Comparison of ENCODE assay signal across 9 cellular contexts in the genomic region with DNA sequence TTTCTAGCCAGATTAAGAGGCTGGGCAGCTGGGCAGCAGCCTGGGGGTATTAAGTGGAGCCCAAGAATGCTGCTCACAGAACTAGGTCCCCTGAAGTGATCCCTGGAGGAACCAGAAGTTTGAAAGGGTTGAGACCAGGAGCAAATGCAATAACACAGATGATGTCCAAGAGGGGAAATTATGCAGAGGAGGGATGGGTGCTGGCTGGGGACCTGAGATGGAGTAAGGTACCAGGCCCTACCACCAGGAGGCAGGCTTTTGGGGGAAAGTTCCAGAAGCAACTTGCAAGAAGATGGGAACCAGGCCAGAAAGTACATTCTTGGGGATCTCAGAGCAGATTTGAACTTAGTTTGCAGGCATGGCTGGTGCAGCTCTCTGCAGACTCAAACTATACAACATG.
A peak's percentile ranks its signal among the peaks of the same experiment; 100 is the strongest.
DNase-seq lines count a peak whose midpoint lies in the region; ATAC-seq, FAIRE-seq and TF ChIP-seq lines count a peak whose summit lies in the region.
"Had no signal": no experiment of that assay in that cellular context is flagged by ENCODE, and none has a peak within 500 bp of the region (broad histone marks: within the 10 kb centered on the region; RNA-seq: fewer than 3 reads in every experiment).

No MANE protein-coding gene starts in this region.

- BruUV-seq in GM12878 (replicated peaks; lab: Mats Ljungman, UMichigan), result no TSS peak

- intact Hi-C loops in GM12878 (cut with micrococcal nuclease; ENCODE audit: unreplicated experiment), result no loop called here
- intact Hi-C loops in right lobe of liver (cut with DNase I), result no loop called here

- CTCF ChIA-PET in RWPE1 (lab: Yijun Ruan, JAX) (interaction anchor here (0.7 to 1.5 kb wide), 3 partner anchors 10 to 169 kb away, joined by 4 read pairs; no protein-coding TSS in a partner anchor), GM12878 (lab: Yijun Ruan, JAX) (interaction anchor here (1.0 to 1.8 kb wide), 5 partner anchors 14 to 173 kb away, joined by 3 to 4 read pairs (median 4); no protein-coding TSS in a partner anchor)

- H3K4me1 ChIP-seq in GM12878 (ENCODE audit: control insufficient read depth, insufficient read depth, low read length) (peaks cover 11% of the 10 kb centered on the region), right lobe of liver (no peaks in the 10 kb centered on the region)
- H3K4me1 ChIP-seq: SJSA1 had no signal

- no peak overlapping the region for H3K9ac ChIP-seq in GM12878 (ENCODE audit: control insufficient read depth, insufficient read depth, low read length)

- no peaks in the 10 kb centered on the region for H3K36me3 ChIP-seq in GM12878 (ENCODE audit: control insufficient read depth in 2 of 2, insufficient read depth in 2 of 2, low read length in 1 of 2)
- no peaks in the 10 kb centered on the region for H3K36me3 ChIP-seq in right lobe of liver
- H3K36me3 ChIP-seq: SJSA1 had no signal

- in situ Hi-C loops in GM12878 (cut with MboI), result no loop called here

- peaks cover 3% of the 10 kb centered on the region; the same call in 2 of the 3 replicates for H3K9me3 ChIP-seq in GM12878 (replicated peaks; ENCODE audit: control insufficient read depth, insufficient read depth, low read length)
- no peaks in the 10 kb centered on the region for H3K9me3 ChIP-seq in right lobe of liver

- SMC1A ChIA-PET in GM12878 (lab: Charles Lee; ENCODE audit: uncharacterized antibody, unreplicated experiment), result interaction anchor here (0.6 to 2.8 kb wide), 4 partner anchors 10 to 207 kb away, joined by 4 to 6 read pairs (median 4); no protein-coding TSS in a partner anchor

- no peak overlapping the region for H2AFZ ChIP-seq in GM12878 (ENCODE audit: control insufficient read depth, low read depth, low read length)

- TF ChIP-seq EP300 in GM12878 (IDR thresholded peaks at IDR 0.05; ENCODE audit: borderline replicate concordance in 1 of 2, control insufficient read depth in 1 of 2, low read depth in 2 of 2, low read length in 2 of 2), result no peak

- TF ChIP-seq CTCF in GM12864 (IDR thresholded peaks at IDR 0.05; ENCODE audit: low read depth, low read length, missing control alignments) (peak; percentile 66), RWPE1 (conservative IDR thresholded peaks at IDR 0.05; ENCODE audit: low read depth) (0 out of 2 replicates have a peak, but pooled peaks have one; percentile 6), GM12878 (IDR thresholded peaks at IDR 0.05 in 2 of 3, conservative IDR thresholded peaks at IDR 0.05 in 1 of 3; ENCODE audit: control insufficient read depth in 2 of 3, extremely low read depth in 1 of 3, insufficient read depth in 1 of 3, low read depth in 3 of 3, low read length in 3 of 3) (peak in 2 of 3 experiments; percentile 48 to 50; a peak in 5 of 6 replicates), right lobe of liver (IDR thresholded peaks at IDR 0.05) (peak; percentile 19 to 35 (median 24))

- TF ChIP-seq POLR2A in GM12878 (IDR thresholded peaks at IDR 0.05; ENCODE audit: low read depth, low read length), result no peak
- no peak for TF ChIP-seq POLR2A in right lobe of liver (IDR thresholded peaks at IDR 0.05)

- H3K79me2 ChIP-seq in GM12878 (ENCODE audit: control insufficient read depth, insufficient read depth, low read length), result no peaks in the 10 kb centered on the region

- H3K4me2 ChIP-seq in GM12878 (ENCODE audit: control insufficient read depth, insufficient read depth), result no peak overlapping the region

- H3K27me3 ChIP-seq in GM12878 (replicated peaks in 1 of 2; ENCODE audit: control insufficient read depth in 2 of 2, insufficient read depth in 2 of 2, low read length in 1 of 2) (no peaks in the 10 kb centered on the region), right lobe of liver (no peaks in the 10 kb centered on the region)
- H3K27me3 ChIP-seq: SJSA1 had no signal

- H3K4me3 ChIP-seq in GM12864 (ENCODE audit: low read depth, low read length) (no peak overlapping the region), GM12878 (no peak overlapping the region), right lobe of liver (no peak overlapping the region)
- H3K4me3 ChIP-seq: SJSA1 had no signal

- DNase-seq in GM12864 (ENCODE audit: low read depth), result peak; percentile 7
- peak; percentile 10 for DNase-seq in RWPE1 (ENCODE audit: low spot score)
- DNase-seq in GM12878 (ENCODE audit: low read depth, low spot score), result no peak
- no peak for DNase-seq in right lobe of liver
- DNase-seq in NCI-H446 treated with DMSO at 0.1 percent for 48 hours (lab: John Stamatoyannopoulos, UW), result no peak
- no peak for DNase-seq in cortex of kidney (lab: John Stamatoyannopoulos, UW)
- no peak for DNase-seq in NCI-H2227 (lab: John Stamatoyannopoulos, UW; ENCODE audit: unreplicated experiment)

- H4K20me1 ChIP-seq in GM12878 (ENCODE audit: control insufficient read depth, insufficient read depth), result no peaks in the 10 kb centered on the region

- POLR2A ChIA-PET in RWPE1 (lab: Yijun Ruan, JAX; ENCODE audit: low non-redundant PET), result no interaction called here
- POLR2A ChIA-PET in GM12878 (lab: Charles Lee), result no interaction called here

- ATAC-seq in GM12878 (peak; percentile 34; the same call in 1 of the 3 replicates), right lobe of liver (peak in 3 of 4 donors; percentile 22 to 33 (median 26)), HG02571 (IDR thresholded peaks at IDR 0.05; ENCODE audit: unreplicated experiment) (no peak)

- RAD21 ChIA-PET in GM12878 (lab: Charles Lee; ENCODE audit: unreplicated experiment), result no interaction called here

- TF ChIP-seq RAD21 in GM12878 (IDR thresholded peaks at IDR 0.05; ENCODE audit: insufficient read depth, low read depth, low read length), result peak; percentile 24; the same call in 1 of the 2 replicates

- FAIRE-seq in GM12878 (lab: Jason Lieb, UNC), result no peak

- H3K27ac ChIP-seq in RWPE1, result no peak overlapping the region
- H3K27ac ChIP-seq in GM12878 (ENCODE audit: control insufficient read depth, insufficient read depth), result no peak overlapping the region
- H3K27ac ChIP-seq in right lobe of liver, result no peak overlapping the region
- H3K27ac ChIP-seq: SJSA1 had no signal

TF ChIP-seq in GM12878, 131 proteins besides CTCF, POLR2A, EP300 and RAD21 (continues in another document):
- TF ChIP-seq PAX5 (IDR thresholded peaks at IDR 0.05; ENCODE audit: borderline replicate concordance, low read depth, low read length) (no peak), SUPT20H (IDR thresholded peaks at IDR 0.05; ENCODE audit: borderline replicate concordance, control insufficient read depth, low read depth, low read length) (no peak)
- TF ChIP-seq, protein P1, sequence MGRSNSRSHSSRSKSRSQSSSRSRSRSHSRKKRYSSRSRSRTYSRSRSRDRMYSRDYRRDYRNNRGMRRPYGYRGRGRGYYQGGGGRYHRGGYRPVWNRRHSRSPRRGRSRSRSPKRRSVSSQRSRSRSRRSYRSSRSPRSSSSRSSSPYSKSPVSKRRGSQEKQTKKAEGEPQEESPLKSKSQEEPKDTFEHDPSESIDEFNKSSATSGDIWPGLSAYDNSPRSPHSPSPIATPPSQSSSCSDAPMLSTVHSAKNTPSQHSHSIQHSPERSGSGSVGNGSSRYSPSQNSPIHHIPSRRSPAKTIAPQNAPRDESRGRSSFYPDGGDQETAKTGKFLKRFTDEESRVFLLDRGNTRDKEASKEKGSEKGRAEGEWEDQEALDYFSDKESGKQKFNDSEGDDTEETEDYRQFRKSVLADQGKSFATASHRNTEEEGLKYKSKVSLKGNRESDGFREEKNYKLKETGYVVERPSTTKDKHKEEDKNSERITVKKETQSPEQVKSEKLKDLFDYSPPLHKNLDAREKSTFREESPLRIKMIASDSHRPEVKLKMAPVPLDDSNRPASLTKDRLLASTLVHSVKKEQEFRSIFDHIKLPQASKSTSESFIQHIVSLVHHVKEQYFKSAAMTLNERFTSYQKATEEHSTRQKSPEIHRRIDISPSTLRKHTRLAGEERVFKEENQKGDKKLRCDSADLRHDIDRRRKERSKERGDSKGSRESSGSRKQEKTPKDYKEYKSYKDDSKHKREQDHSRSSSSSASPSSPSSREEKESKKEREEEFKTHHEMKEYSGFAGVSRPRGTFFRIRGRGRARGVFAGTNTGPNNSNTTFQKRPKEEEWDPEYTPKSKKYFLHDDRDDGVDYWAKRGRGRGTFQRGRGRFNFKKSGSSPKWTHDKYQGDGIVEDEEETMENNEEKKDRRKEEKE (IDR thresholded peaks at IDR 0.05), result no peak
- TF ChIP-seq, protein P2, sequence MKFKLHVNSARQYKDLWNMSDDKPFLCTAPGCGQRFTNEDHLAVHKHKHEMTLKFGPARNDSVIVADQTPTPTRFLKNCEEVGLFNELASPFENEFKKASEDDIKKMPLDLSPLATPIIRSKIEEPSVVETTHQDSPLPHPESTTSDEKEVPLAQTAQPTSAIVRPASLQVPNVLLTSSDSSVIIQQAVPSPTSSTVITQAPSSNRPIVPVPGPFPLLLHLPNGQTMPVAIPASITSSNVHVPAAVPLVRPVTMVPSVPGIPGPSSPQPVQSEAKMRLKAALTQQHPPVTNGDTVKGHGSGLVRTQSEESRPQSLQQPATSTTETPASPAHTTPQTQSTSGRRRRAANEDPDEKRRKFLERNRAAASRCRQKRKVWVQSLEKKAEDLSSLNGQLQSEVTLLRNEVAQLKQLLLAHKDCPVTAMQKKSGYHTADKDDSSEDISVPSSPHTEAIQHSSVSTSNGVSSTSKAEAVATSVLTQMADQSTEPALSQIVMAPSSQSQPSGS (IDR thresholded peaks at IDR 0.05; ENCODE audit: low read length), result no peak
- TF ChIP-seq, protein P3, sequence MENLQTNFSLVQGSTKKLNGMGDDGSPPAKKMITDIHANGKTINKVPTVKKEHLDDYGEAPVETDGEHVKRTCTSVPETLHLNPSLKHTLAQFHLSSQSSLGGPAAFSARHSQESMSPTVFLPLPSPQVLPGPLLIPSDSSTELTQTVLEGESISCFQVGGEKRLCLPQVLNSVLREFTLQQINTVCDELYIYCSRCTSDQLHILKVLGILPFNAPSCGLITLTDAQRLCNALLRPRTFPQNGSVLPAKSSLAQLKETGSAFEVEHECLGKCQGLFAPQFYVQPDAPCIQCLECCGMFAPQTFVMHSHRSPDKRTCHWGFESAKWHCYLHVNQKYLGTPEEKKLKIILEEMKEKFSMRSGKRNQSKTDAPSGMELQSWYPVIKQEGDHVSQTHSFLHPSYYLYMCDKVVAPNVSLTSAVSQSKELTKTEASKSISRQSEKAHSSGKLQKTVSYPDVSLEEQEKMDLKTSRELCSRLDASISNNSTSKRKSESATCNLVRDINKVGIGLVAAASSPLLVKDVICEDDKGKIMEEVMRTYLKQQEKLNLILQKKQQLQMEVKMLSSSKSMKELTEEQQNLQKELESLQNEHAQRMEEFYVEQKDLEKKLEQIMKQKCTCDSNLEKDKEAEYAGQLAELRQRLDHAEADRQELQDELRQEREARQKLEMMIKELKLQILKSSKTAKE (IDR thresholded peaks at IDR 0.05; ENCODE audit: low read depth, poor library complexity, severe bottlenecking), result no peak

Comparison
In these comparisons a context has a peak if more than half of its experiments do, and no peak if none do; other contexts are left out.
1. DNase-seq: peak in GM12864 (single experiment) and RWPE1 (single experiment); none in GM12878 (single experiment), right lobe of liver (0 of 3), NCI-H446 treated with DMSO at 0.1 percent for 48 hours (single experiment), cortex of kidney (single experiment) and NCI-H2227 (single experiment).
2. CTCF ChIP-seq: peak in every context shown above with its lines; median percentile 66 in GM12864; 49 in GM12878; 24 in right lobe of liver; 6 in RWPE1.